In the genomic region with DNA sequence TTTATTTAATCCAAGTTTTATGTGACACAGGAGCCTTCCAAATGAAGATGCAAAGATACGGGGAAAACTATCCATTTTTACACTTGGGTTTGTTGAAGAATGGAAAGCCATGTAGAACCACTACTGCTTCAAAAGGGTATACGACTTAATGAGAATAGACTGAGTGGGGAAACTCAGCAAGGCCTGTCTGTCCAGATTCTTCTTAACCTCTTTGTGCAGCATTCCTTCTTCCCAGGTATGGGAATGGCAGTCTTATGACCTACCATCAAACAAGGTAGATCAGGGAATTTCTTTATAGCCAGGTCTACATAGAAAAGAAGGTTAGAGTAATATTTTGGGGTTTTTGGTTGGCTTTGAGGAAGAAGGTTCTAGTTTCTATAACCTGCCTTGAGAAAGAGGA, we compare ENCODE assay signal across 17 cellular contexts. TPM values are rescaled to one million over a fixed set of nuclear protein-coding genes. Genes with fewer than 3 reads are reported as not detected.
DNase-seq lines count a peak whose midpoint lies in the region; ATAC-seq and TF ChIP-seq lines count a peak whose summit lies in the region.
"Had no signal": no experiment of that assay in that cellular context is flagged by ENCODE, and none has a peak within 500 bp of the region (broad histone marks: within the 10 kb centered on the region; RNA-seq: fewer than 3 reads in every experiment).

No MANE protein-coding gene starts in this region.

- no peak overlapping the region for H3K18ac ChIP-seq in trophoblast cell (ENCODE audit: low read length)

- no peak overlapping the region for H2AFZ ChIP-seq in trophoblast cell (ENCODE audit: insufficient read depth, low read length, poor library complexity)
- H2AFZ ChIP-seq: GM23248 had no signal

- POLR2A ChIA-PET in Caco-2 (lab: Charles Lee): no interaction called here

- DNase-seq in activated naive CD4-positive, alpha-beta T cell treated with anti-CD3 and anti-CD28 coated beads, Interleukin-2, amount 50 U/mL, for 72 hours (ENCODE audit: low spot score in 2 of 2): no peak
- no peak for DNase-seq in activated naive CD4-positive, alpha-beta T cell (lab: John Stamatoyannopoulos, UW)
- no peak for DNase-seq in Caco-2
- DNase-seq in trophoblast cell: peak; percentile 57 to 80
- DNase-seq in SKM-1 (lab: John Stamatoyannopoulos, UW; ENCODE audit: unreplicated experiment): no peak
- DNase-seq: C1 segment of cervical spinal cord; CD4-positive, alpha-beta memory T cell; DMS 273 treated with DMSO at 0.1 percent for 48 hours; DMS79; EL; GDM1; GM23248; H7; HCEC 1CT had no signal

- H2BK12ac ChIP-seq in trophoblast cell (ENCODE audit: low read length): no peak overlapping the region

- H3K27ac ChIP-seq in trophoblast cell (ENCODE audit: low read depth, low read length): peak overlapping the region; percentile 33
- H3K27ac ChIP-seq: GM23248 had no signal

- no peak for TF ChIP-seq CTCF in Caco-2 (IDR thresholded peaks at IDR 0.05; ENCODE audit: insufficient read depth in 1 of 2, low read depth in 1 of 2, low read length in 1 of 2, severe bottlenecking in 1 of 2, unreplicated experiment in 1 of 2)

- no CpG with 5 or more reads among the region's 2 CpGs for WGBS in trophoblast cell (ENCODE audit: extremely low coverage, insufficient coverage, insufficient read length)

- H2AK5ac ChIP-seq in trophoblast cell (ENCODE audit: low read length): no peak overlapping the region

- no peak overlapping the region for H4K12ac ChIP-seq in trophoblast cell (ENCODE audit: low read depth, low read length)

- no peak overlapping the region for H3K14ac ChIP-seq in trophoblast cell (ENCODE audit: low read length)

- H2BK5ac ChIP-seq in trophoblast cell (ENCODE audit: low read depth, low read length, poor library complexity): no peak overlapping the region

- no peak overlapping the region for H3K9ac ChIP-seq in trophoblast cell (ENCODE audit: low read length)
- H3K9ac ChIP-seq: GM23248 had no signal

- H3K79me1 ChIP-seq in trophoblast cell (ENCODE audit: low read length): no peaks in the 10 kb centered on the region

- H3K4me3 Mint-ChIP-seq in Caco-2 (ENCODE audit: unreplicated experiment): no peak overlapping the region
- H3K4me3 Mint-ChIP-seq in activated T-helper 17 cell treated with anti-CD3 and anti-CD28 coated beads, Interleukin-2, amount 50 U/mL, for 72 hours: no peak overlapping the region
- H3K4me3 Mint-ChIP-seq: CD4-positive, alpha-beta memory T cell had no signal

- H3K79me2 ChIP-seq in trophoblast cell (ENCODE audit: control insufficient read depth, insufficient read depth, low read length, poor library complexity): no peaks in the 10 kb centered on the region

- ATAC-seq in activated naive CD4-positive, alpha-beta T cell treated with anti-CD3 and anti-CD28 coated beads, Interleukin-2, amount 50 U/mL, for 72 hours: no peak
- ATAC-seq in activated T-helper 17 cell treated with anti-CD3 and anti-CD28 coated beads, Interleukin-2, amount 50 U/mL, for 72 hours (replicated peaks): no peak
- ATAC-seq in HG02970 (IDR thresholded peaks at IDR 0.05; ENCODE audit: low FRiP score, unreplicated experiment): no peak
- ATAC-seq: GM12878 had no signal

- peak overlapping the region; percentile 15 to 56 for H3K27ac Mint-ChIP-seq in activated naive CD4-positive, alpha-beta T cell treated with anti-CD3 and anti-CD28 coated beads, Interleukin-2, amount 50 U/mL, for 72 hours
- H3K27ac Mint-ChIP-seq in Caco-2 (ENCODE audit: unreplicated experiment): peak overlapping the region; percentile 3
- H3K27ac Mint-ChIP-seq in activated T-helper 17 cell treated with anti-CD3 and anti-CD28 coated beads, Interleukin-2, amount 50 U/mL, for 72 hours: peak overlapping the region; percentile 4

- H3K27me3 ChIP-seq in Caco-2 (replicated peaks; ENCODE audit: control insufficient read depth, insufficient read depth, low read length): no peaks in the 10 kb centered on the region
- H3K27me3 ChIP-seq in trophoblast cell (ENCODE audit: insufficient read depth, low read length): no peaks in the 10 kb centered on the region

- H2BK120ac ChIP-seq in trophoblast cell (ENCODE audit: insufficient read depth, low read length, poor library complexity): no peak overlapping the region

- no peak overlapping the region for H4K8ac ChIP-seq in trophoblast cell (ENCODE audit: low read depth, low read length)

- no peaks in the 10 kb centered on the region for H3K27me3 Mint-ChIP-seq in Caco-2 (ENCODE audit: insufficient read depth, unreplicated experiment)
- no peaks in the 10 kb centered on the region for H3K27me3 Mint-ChIP-seq in activated T-helper 17 cell treated with anti-CD3 and anti-CD28 coated beads, Interleukin-2, amount 50 U/mL, for 72 hours
- H3K27me3 Mint-ChIP-seq: CD4-positive, alpha-beta memory T cell had no signal

- H4K91ac ChIP-seq in trophoblast cell (ENCODE audit: low read depth, low read length): no peak overlapping the region

- H3K36me3 ChIP-seq in Caco-2 (ENCODE audit: control insufficient read depth, insufficient read depth, low read length) (peaks cover 1% of the 10 kb centered on the region; the same call in 1 of the 2 replicates), trophoblast cell (ENCODE audit: control insufficient read depth in 1 of 2, insufficient read depth in 2 of 2, low read length in 2 of 2) (peaks cover 8 to 22% of the 10 kb centered on the region in 2 experiments)

- H3K4me1 Mint-ChIP-seq in Caco-2 (ENCODE audit: low read depth, unreplicated experiment): no peaks in the 10 kb centered on the region
- no peaks in the 10 kb centered on the region for H3K4me1 Mint-ChIP-seq in activated T-helper 17 cell treated with anti-CD3 and anti-CD28 coated beads, Interleukin-2, amount 50 U/mL, for 72 hours

- H3K9me3 ChIP-seq in Caco-2 (no peaks in the 10 kb centered on the region), trophoblast cell (ENCODE audit: insufficient read depth, low read depth, low read length) (no peaks in the 10 kb centered on the region)

- H3K4me3 ChIP-seq in Caco-2 (ENCODE audit: low read depth, low read length): no peak overlapping the region
- no peak overlapping the region for H3K4me3 ChIP-seq in trophoblast cell (ENCODE audit: low read depth, low read length)
- H3K4me3 ChIP-seq: GM12878, GM23248 had no signal

- no peak overlapping the region for H3K23ac ChIP-seq in trophoblast cell (ENCODE audit: low read length)

- CTCF ChIA-PET in Caco-2 (lab: Charles Lee): no interaction called here

- H3K4me2 ChIP-seq in trophoblast cell (ENCODE audit: low read length): no peak overlapping the region

- intact Hi-C loops in Caco-2 (cut with micrococcal nuclease; ENCODE audit: unreplicated experiment): no loop called here

- H3K4ac ChIP-seq in trophoblast cell (ENCODE audit: low read depth, low read length): no peak overlapping the region

- H3K9me3 Mint-ChIP-seq in activated naive CD4-positive, alpha-beta T cell treated with anti-CD3 and anti-CD28 coated beads, Interleukin-2, amount 50 U/mL, for 72 hours: no peaks in the 10 kb centered on the region
- no peaks in the 10 kb centered on the region for H3K9me3 Mint-ChIP-seq in Caco-2 (ENCODE audit: unreplicated experiment)
- H3K9me3 Mint-ChIP-seq in activated T-helper 17 cell treated with anti-CD3 and anti-CD28 coated beads, Interleukin-2, amount 50 U/mL, for 72 hours: no peaks in the 10 kb centered on the region
- H3K9me3 Mint-ChIP-seq: CD4-positive, alpha-beta memory T cell had no signal

- H3K36me3 Mint-ChIP-seq in activated naive CD4-positive, alpha-beta T cell treated with anti-CD3 and anti-CD28 coated beads, Interleukin-2, amount 50 U/mL, for 72 hours: peaks cover 11 to 20% of the 10 kb centered on the region in 2 donors
- peaks cover 31% of the 10 kb centered on the region for H3K36me3 Mint-ChIP-seq in Caco-2 (ENCODE audit: insufficient read depth, unreplicated experiment)
- H3K36me3 Mint-ChIP-seq in activated T-helper 17 cell treated with anti-CD3 and anti-CD28 coated beads, Interleukin-2, amount 50 U/mL, for 72 hours (ENCODE audit: low read depth): peaks cover 81% of the 10 kb centered on the region

- H3K4me1 ChIP-seq in Caco-2 (no peaks in the 10 kb centered on the region), trophoblast cell (ENCODE audit: control insufficient read depth in 1 of 2, insufficient read depth in 2 of 2, low read length in 2 of 2) (peaks cover 0 to 2% of the 10 kb centered on the region in 2 experiments)

- no TSS peak for BruUV-seq in Caco-2 (replicated peaks; lab: Mats Ljungman, UMichigan)

RNA-seq across cellular contexts. Expression of a gene that starts 23.4 kb away (rescaled TPM):
- 10 to 100 TPM; 50.7 to 53.9 TPM for total RNA-seq in activated naive CD4-positive, alpha-beta T cell treated with anti-CD3 and anti-CD28 coated beads, Interleukin-2, amount 50 U/mL, for 72 hours
- 36.8 and 42.5 TPM in 2 replicates for total RNA-seq in Caco-2 (2022)
- 10 to 100 TPM; 38.8 to 50.4 TPM for total RNA-seq in activated T-helper 17 cell treated with anti-CD3 and anti-CD28 coated beads, Interleukin-2, amount 50 U/mL, for 72 hours
- polyA plus RNA-seq in trophoblast cell (2013): 26.2 TPM in 2 replicates

RNA-seq across cellular contexts. Expression of a gene that starts 47.0 kb away (rescaled TPM):
- total RNA-seq in activated naive CD4-positive, alpha-beta T cell treated with anti-CD3 and anti-CD28 coated beads, Interleukin-2, amount 50 U/mL, for 72 hours: 100 to 1,000 TPM; 134 to 139 TPM
- total RNA-seq in Caco-2 (2022): 187 and 198 TPM in 2 replicates
- 100 to 1,000 TPM; 132 to 220 TPM for total RNA-seq in activated T-helper 17 cell treated with anti-CD3 and anti-CD28 coated beads, Interleukin-2, amount 50 U/mL, for 72 hours
- 235 and 242 TPM in 2 replicates for polyA plus RNA-seq in trophoblast cell (2013)

Comparison
In these comparisons a context has a peak if more than half of its experiments do, and no peak if none do; other contexts are left out.
1. DNase-seq: peak in trophoblast cell (2 of 2); none in activated naive CD4-positive, alpha-beta T cell treated with anti-CD3 and anti-CD28 coated beads, Interleukin-2, amount 50 U/mL, for 72 hours (0 of 2), activated naive CD4-positive, alpha-beta T cell (0 of 4), Caco-2 (0 of 2) and SKM-1 (single experiment).
2. Peak in every context shown above with its lines, with median percentiles within 50 percentile points of each other: H3K27ac Mint-ChIP-seq.